ENCODE assay signal across 9 cellular contexts in the genomic region with DNA sequence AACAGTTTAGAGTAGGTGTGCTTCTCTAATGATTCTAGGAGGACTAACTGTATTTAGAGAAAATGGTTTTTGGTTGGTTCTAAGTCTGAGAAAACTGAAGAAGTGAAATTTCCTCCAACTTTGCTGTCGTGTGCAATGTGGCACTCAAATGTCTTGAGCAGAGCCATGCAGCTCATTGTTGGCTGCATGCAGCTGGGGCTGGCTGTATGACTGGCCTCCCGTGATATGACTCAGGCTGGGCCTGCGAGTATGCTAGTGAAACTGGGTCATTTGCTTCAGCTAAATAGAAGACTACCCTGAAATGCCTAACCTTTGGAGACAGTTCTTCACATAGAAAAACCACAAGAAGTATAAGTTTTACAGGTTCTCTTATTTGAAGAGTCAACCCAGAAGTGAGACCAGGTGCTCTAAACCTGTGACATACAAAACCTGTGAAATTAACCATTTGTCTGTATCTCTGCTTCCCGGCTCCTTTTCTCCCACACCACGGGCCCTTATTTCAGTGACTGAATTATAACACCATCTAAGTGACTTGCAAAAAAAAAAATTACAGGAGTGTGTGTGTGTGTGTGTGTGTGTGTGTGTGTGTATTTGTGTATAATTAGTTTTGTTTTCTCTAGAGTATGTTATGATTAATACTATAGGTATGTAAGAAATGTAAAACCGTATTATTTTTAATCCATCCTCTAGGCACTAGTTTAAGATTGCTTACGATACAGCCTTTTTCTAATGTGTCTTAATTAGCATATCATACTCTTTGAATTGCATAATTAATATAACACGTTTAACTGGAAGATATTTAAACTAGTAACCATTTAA. TPM values are rescaled to one million over a fixed set of nuclear protein-coding genes. Genes with fewer than 3 reads are reported as not detected.
DNase-seq lines count a peak whose midpoint lies in the region; ATAC-seq and TF ChIP-seq lines count a peak whose summit lies in the region.
"Had no signal": no experiment of that assay in that cellular context is flagged by ENCODE, and none has a peak within 500 bp of the region (broad histone marks: within the 10 kb centered on the region; RNA-seq: fewer than 3 reads in every experiment).

No MANE protein-coding gene starts in this region.

- WGBS in adrenal gland, 4 donors: 43 to 69% (median 55%) methylated on average over 8 of the region's 8 CpGs

- H3K9me3 Mint-ChIP-seq in nephron progenitor cell: peaks cover 29% of the 10 kb centered on the region
- H3K9me3 Mint-ChIP-seq: immature natural killer cell had no signal

- H3K27me3 Mint-ChIP-seq in nephron progenitor cell (ENCODE audit: low read depth, poor library complexity): no peaks in the 10 kb centered on the region

- H3K4me3 Mint-ChIP-seq in nephron progenitor cell: no peak overlapping the region

- DNase-seq in GM12865 (ENCODE audit: low read depth) (peak; percentile 99), M059J (ENCODE audit: low read depth) (peak; percentile 70), adrenal gland (peak; percentile 60 to 91 (median 84)), posterior cingulate gyrus (peak in 6 of 10 donors; percentile 17 to 88 (median 63)), NCI-H1694 treated with DMSO at 0.1 percent for 48 hours (lab: John Stamatoyannopoulos, UW) (no peak), NCI-H1105 treated with DMSO at 0.1 percent for 48 hours (lab: John Stamatoyannopoulos, UW) (no peak), nephron progenitor cell (no peak)

- H3K4me1 ChIP-seq in adrenal gland (replicated peaks in 1 of 2): peaks cover 3 to 21% of the 10 kb centered on the region in 2 donors

- no peak overlapping the region for H3K27ac Mint-ChIP-seq in nephron progenitor cell

- H3K36me3 ChIP-seq in adrenal gland (replicated peaks in 1 of 2): peaks cover 0 to 21% of the 10 kb centered on the region in 2 donors

- TF ChIP-seq CTCF in GM12865 (IDR thresholded peaks at IDR 0.05; ENCODE audit: insufficient read depth, low read depth, low read length, missing control alignments) (no peak), adrenal gland (IDR thresholded peaks at IDR 0.05) (no peak), nephron progenitor cell (IDR thresholded peaks at IDR 0.05) (no peak)

- no peak overlapping the region for H3K4me3 ChIP-seq in GM12865 (ENCODE audit: low read depth, low read length)
- no peak overlapping the region for H3K4me3 ChIP-seq in adrenal gland

- peaks cover 6% of the 10 kb centered on the region for H3K4me1 Mint-ChIP-seq in nephron progenitor cell

- peaks cover 81% of the 10 kb centered on the region for H3K36me3 Mint-ChIP-seq in nephron progenitor cell (ENCODE audit: low read depth)

- no peaks in the 10 kb centered on the region for H3K9me3 ChIP-seq in adrenal gland (replicated peaks in 1 of 3)

- peak in 1 of 2 donors; percentile 30 for TF ChIP-seq POLR2A in adrenal gland (IDR thresholded peaks at IDR 0.05)

- H3K27me3 ChIP-seq in adrenal gland: no peaks in the 10 kb centered on the region

- ATAC-seq in GM21737 (IDR thresholded peaks at IDR 0.05; ENCODE audit: unreplicated experiment): peak; percentile 100

- intact Hi-C loops in adrenal gland (cut with DNase I) (no loop called here), posterior cingulate gyrus (cut with DNase I) (no loop called here)

- peak overlapping the region; percentile 7 to 47 (median 29) for H3K27ac ChIP-seq in adrenal gland

RNA-seq across cellular contexts. Expression of a gene that starts 15.9 kb away (rescaled TPM):
- 21.9 and 22.7 TPM in 2 replicates for total RNA-seq in M059J (2014; rRNA removed; shearing (Covaris generic))
- 10 to 100 TPM; 14.0 to 70.8 (median 36.5) TPM for total RNA-seq in adrenal gland
- 10 to 100 TPM; 18.9 to 52.2 (median 32.8) TPM for polyA plus RNA-seq in adrenal gland

Comparison
In these comparisons a context has a peak if more than half of its experiments do, and no peak if none do; other contexts are left out.
1. DNase-seq: peak in GM12865 (single experiment), M059J (single experiment), adrenal gland (7 of 7) and posterior cingulate gyrus (6 of 10); none in NCI-H1694 treated with DMSO at 0.1 percent for 48 hours (single experiment), NCI-H1105 treated with DMSO at 0.1 percent for 48 hours (single experiment) and nephron progenitor cell (single experiment).